Comparison of ENCODE assay signal across 28 cellular contexts in the genomic region with DNA sequence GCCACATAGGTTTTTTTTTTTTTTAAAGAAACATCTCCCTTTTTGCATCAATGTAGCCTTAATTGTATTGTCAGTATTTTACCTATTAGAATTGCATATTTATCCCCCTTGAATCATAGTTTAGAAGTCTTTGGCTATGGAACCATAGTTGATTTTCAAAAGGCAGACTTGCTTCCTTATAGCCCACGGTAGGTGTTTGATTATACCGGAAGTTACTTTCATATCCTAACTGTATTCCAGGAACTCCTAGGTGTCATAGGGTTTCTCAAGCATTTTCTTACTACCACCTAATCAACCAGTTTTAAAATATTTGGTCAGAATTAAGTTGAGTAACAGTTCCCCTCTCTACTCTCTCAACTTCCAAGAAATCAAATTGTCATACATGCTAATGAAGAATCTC.
"Had no signal": no experiment of that assay in that cellular context is flagged by ENCODE, and none has a peak within 500 bp of the region (broad histone marks: within the 10 kb centered on the region; RNA-seq: fewer than 3 reads in every experiment).

No MANE protein-coding gene starts in this region.

- ATAC-seq: left lobe of liver; naive thymus-derived CD4-positive, alpha-beta T cell; natural killer cell treated with Interleukin-12 subunit alpha and Interleukin-12 subunit beta and Interleukin-15 and Interleukin-18, amount 100 ng/mL, for 72 hours; right cardiac atrium; sciatic nerve; stimulated activated memory B cell treated with anti-CD40 and anti-IgM and Interleukin-4, amounts not matched to agents 10 μg/mL and 1 μg/mL and 100 μg/mL, for 72 hours; stimulated activated naive CD8-positive, alpha-beta T cell treated with anti-CD3 and anti-CD28 coated beads, Interleukin-15, amount 100 ng/mL, for 72 hours had no signal

- H3K27ac ChIP-seq: hepatocyte, ovary, prostate gland, skin epidermis, testis, thyroid gland, transverse colon, upper lobe of left lung had no signal

- H3K36me3 ChIP-seq: heart right ventricle, ovary, prostate gland, thyroid gland, transverse colon, upper lobe of left lung had no signal

- H3K4me2 ChIP-seq: hepatocyte had no signal

- H3K9me3 Mint-ChIP-seq: naive thymus-derived CD4-positive, alpha-beta T cell; natural killer cell treated with Interleukin-12 subunit alpha and Interleukin-12 subunit beta and Interleukin-15 and Interleukin-18, amount 100 ng/mL, for 72 hours; stimulated activated memory B cell treated with anti-CD40 and anti-IgM and Interleukin-4, amounts not matched to agents 10 μg/mL and 1 μg/mL and 100 μg/mL, for 72 hours; stimulated activated naive CD8-positive, alpha-beta T cell treated with anti-CD3 and anti-CD28 coated beads, Interleukin-15, amount 100 ng/mL, for 72 hours had no signal

- H3K27me3 ChIP-seq: heart right ventricle, hepatocyte, ovary, testis, thyroid gland, transverse colon, upper lobe of left lung had no signal

- H3K79me2 ChIP-seq: hepatocyte had no signal

- H3K4me1 Mint-ChIP-seq: mesothelial cell of epicardium; stimulated activated memory B cell treated with anti-CD40 and anti-IgM and Interleukin-4, amounts not matched to agents 10 μg/mL and 1 μg/mL and 100 μg/mL, for 72 hours; stimulated activated naive CD8-positive, alpha-beta T cell treated with anti-CD3 and anti-CD28 coated beads, Interleukin-15, amount 100 ng/mL, for 72 hours had no signal

- H3K4me1 ChIP-seq: prostate gland, testis, thyroid gland had no signal

- H3K9me3 ChIP-seq: ovary, prostate gland, testis, thyroid gland, transverse colon, upper lobe of left lung had no signal

- H3K36me3 Mint-ChIP-seq: mesothelial cell of epicardium; naive thymus-derived CD4-positive, alpha-beta T cell; natural killer cell treated with Interleukin-12 subunit alpha and Interleukin-12 subunit beta and Interleukin-15 and Interleukin-18, amount 100 ng/mL, for 72 hours; stimulated activated memory B cell treated with anti-CD40 and anti-IgM and Interleukin-4, amounts not matched to agents 10 μg/mL and 1 μg/mL and 100 μg/mL, for 72 hours had no signal

- H3K4me3 ChIP-seq: heart right ventricle, hepatocyte, lung, ovary, prostate gland, skin epidermis, testis, thyroid gland, transverse colon, upper lobe of left lung had no signal

- H2AFZ ChIP-seq: hepatocyte had no signal

- H3K4me3 Mint-ChIP-seq: mesothelial cell of epicardium; naive thymus-derived CD4-positive, alpha-beta T cell; natural killer cell treated with Interleukin-12 subunit alpha and Interleukin-12 subunit beta and Interleukin-15 and Interleukin-18, amount 100 ng/mL, for 72 hours; stimulated activated memory B cell treated with anti-CD40 and anti-IgM and Interleukin-4, amounts not matched to agents 10 μg/mL and 1 μg/mL and 100 μg/mL, for 72 hours; stimulated activated naive CD8-positive, alpha-beta T cell treated with anti-CD3 and anti-CD28 coated beads, Interleukin-15, amount 100 ng/mL, for 72 hours had no signal

- FAIRE-seq: urothelium cell line had no signal

- H3K27ac Mint-ChIP-seq: mesothelial cell of epicardium; naive thymus-derived CD4-positive, alpha-beta T cell; natural killer cell treated with Interleukin-12 subunit alpha and Interleukin-12 subunit beta and Interleukin-15 and Interleukin-18, amount 100 ng/mL, for 72 hours; stimulated activated memory B cell treated with anti-CD40 and anti-IgM and Interleukin-4, amounts not matched to agents 10 μg/mL and 1 μg/mL and 100 μg/mL, for 72 hours; stimulated activated naive CD8-positive, alpha-beta T cell treated with anti-CD3 and anti-CD28 coated beads, Interleukin-15, amount 100 ng/mL, for 72 hours had no signal

- DNase-seq: heart right ventricle; islet precursor cell; mesendoderm; naive thymus-derived CD4-positive, alpha-beta T cell; ovary; posterior cingulate gyrus; retina; right cardiac atrium; stimulated activated CD4-positive, alpha-beta T cell treated with anti-CD3 and anti-CD28 coated beads, Interleukin-12 subunit alpha, Interleukin-12 subunit beta, amount 100 ng/mL, for 4 hours; stimulated activated CD4-positive, alpha-beta T cell treated with anti-CD3 and anti-CD28 coated beads, Interleukin-15, amount 100 ng/mL, for 24 hours; stimulated activated CD4-positive, alpha-beta T cell treated with anti-CD3 and anti-CD28 coated beads, Interleukin-4, amount 100 ng/mL, for 24 hours; stimulated activated naive CD4-positive, alpha-beta T cell treated with Interleukin-2 at 50 U/mL for 16 hours; stimulated activated naive CD8-positive, alpha-beta T cell treated with anti-CD3 and anti-CD28 coated beads, Interleukin-15, amount 100 ng/mL, for 72 hours; substantia nigra; testis; thyroid gland; transverse colon; upper lobe of left lung had no signal
